ENCODE assay signal across 17 cellular contexts in genomic region chr16:56389554-56389953, GRCh38. TPM values are rescaled to one million over a fixed set of nuclear protein-coding genes. Genes with fewer than 3 reads are reported as not detected.
DNase-seq lines count a peak whose midpoint lies in the region; ATAC-seq and TF ChIP-seq lines count a peak whose summit lies in the region.
"Had no signal": no experiment of that assay in that cellular context is flagged by ENCODE, and none has a peak within 500 bp of the region (broad histone marks: within the 10 kb centered on the region; RNA-seq: fewer than 3 reads in every experiment).

No MANE protein-coding gene starts in this region.

- H3K9me3 Mint-ChIP-seq in naive thymus-derived CD8-positive, alpha-beta T cell = no peaks in the 10 kb centered on the region
- H3K9me3 Mint-ChIP-seq: activated naive CD8-positive, alpha-beta T cell treated with anti-CD3 and anti-CD28 coated beads, Interleukin-2, amount 10 ng/mL, durations not matched to agents 7 days and 5 days had no signal

- CTCF ChIA-PET in AG04449 (lab: Yijun Ruan, JAX) = interaction anchor here (1.2 to 2.4 kb wide), 3 partner anchors 12 to 312 kb away, joined by 5 to 12 read pairs (median 5); no protein-coding TSS in a partner anchor

- H3K27ac Mint-ChIP-seq in naive thymus-derived CD8-positive, alpha-beta T cell = peak overlapping the region in 1 of 10 donors; percentile 51
- H3K27ac Mint-ChIP-seq: activated CD8-positive, alpha-beta memory T cell treated with anti-CD3 and anti-CD28 coated beads, Interleukin-2, amount 10 ng/mL, durations not matched to agents 7 days and 5 days; activated naive CD8-positive, alpha-beta T cell treated with anti-CD3 and anti-CD28 coated beads, Interleukin-2, amount 10 ng/mL, durations not matched to agents 7 days and 5 days had no signal

- H3K27me3 Mint-ChIP-seq in naive thymus-derived CD8-positive, alpha-beta T cell = no peaks in the 10 kb centered on the region
- H3K27me3 Mint-ChIP-seq: activated CD8-positive, alpha-beta memory T cell treated with anti-CD3 and anti-CD28 coated beads, Interleukin-2, amount 10 ng/mL, durations not matched to agents 7 days and 5 days; activated naive CD8-positive, alpha-beta T cell treated with anti-CD3 and anti-CD28 coated beads, Interleukin-2, amount 10 ng/mL, durations not matched to agents 7 days and 5 days had no signal

- no peak overlapping the region for H3K4me3 Mint-ChIP-seq in naive thymus-derived CD8-positive, alpha-beta T cell
- H3K4me3 Mint-ChIP-seq: activated CD8-positive, alpha-beta memory T cell treated with anti-CD3 and anti-CD28 coated beads, Interleukin-2, amount 10 ng/mL, durations not matched to agents 7 days and 5 days; activated naive CD8-positive, alpha-beta T cell treated with anti-CD3 and anti-CD28 coated beads, Interleukin-2, amount 10 ng/mL, durations not matched to agents 7 days and 5 days had no signal

- ATAC-seq in HG03520 (IDR thresholded peaks at IDR 0.05; ENCODE audit: unreplicated experiment) = no peak
- ATAC-seq in naive thymus-derived CD8-positive, alpha-beta T cell = no peak
- ATAC-seq: activated CD8-positive, alpha-beta memory T cell treated with anti-CD3 and anti-CD28 coated beads, Interleukin-2, amount 10 ng/mL, durations not matched to agents 7 days and 5 days; heart right ventricle had no signal

- TF ChIP-seq CTCF in AG04449 (IDR thresholded peaks at IDR 0.05; ENCODE audit: insufficient read depth, low read length, missing control alignments) = no peak

- POLR2A ChIA-PET in AG04449 (lab: Yijun Ruan, JAX) = interaction anchor here (0.6 to 1.0 kb wide), 2 partner anchors 12 to 217 kb away, joined by 3 read pairs; no protein-coding TSS in a partner anchor
- POLR2A ChIA-PET in naive thymus-derived CD8-positive, alpha-beta T cell (lab: Charles Lee) = no interaction called here

- no peak overlapping the region for H3K4me3 ChIP-seq in AG04449 (ENCODE audit: low read depth, low read length)
- H3K4me3 ChIP-seq: dorsolateral prefrontal cortex, heart right ventricle had no signal

- H3K4me1 Mint-ChIP-seq in naive thymus-derived CD8-positive, alpha-beta T cell = peaks cover 0 to 13% (median 5%) of the 10 kb centered on the region in 4 donors

- DNase-seq in AG04449 (ENCODE audit: low read depth, low spot score) (peak; percentile 97), HS-5 (ENCODE audit: low read depth) (peak; percentile 98), astrocyte of the hippocampus (ENCODE audit: low read depth, low spot score) (peak; percentile 84), iris pigment epithelial cell (ENCODE audit: low read depth) (peak; percentile 100), NCI-H1694 treated with DMSO at 0.1 percent for 48 hours (lab: John Stamatoyannopoulos, UW) (no peak)
- no peak for DNase-seq in activated CD4-positive, alpha-beta T cell treated with anti-CD3 and anti-CD28 coated beads for 1 hour
- no peak for DNase-seq in naive thymus-derived CD8-positive, alpha-beta T cell
- DNase-seq: activated CD8-positive, alpha-beta memory T cell treated with anti-CD3 and anti-CD28 coated beads, Interleukin-2, amount 10 ng/mL, durations not matched to agents 7 days and 5 days; activated naive CD8-positive, alpha-beta T cell treated with anti-CD3 and anti-CD28 coated beads, Interleukin-2, amount 10 ng/mL, durations not matched to agents 7 days and 5 days; C1 segment of cervical spinal cord; dorsolateral prefrontal cortex; GDM1; heart right ventricle; NCI-H1092; NCI-H446; T-helper 9 cell had no signal

- peaks cover 26 to 95% (median 39%) of the 10 kb centered on the region in 3 donors for H3K36me3 Mint-ChIP-seq in naive thymus-derived CD8-positive, alpha-beta T cell

RNA-seq across cellular contexts. Expression of gene AMFR, which starts 35.8 kb away (rescaled TPM):
- 10 to 100 TPM; 74.0 to 83.0 TPM for total RNA-seq in naive thymus-derived CD8-positive, alpha-beta T cell
- polyA plus RNA-seq in naive thymus-derived CD8-positive, alpha-beta T cell = 10 to 100 TPM; 24.2 to 38.4 (median 36.2) TPM

Comparison
In these comparisons a context has a peak if more than half of its experiments do, and no peak if none do; other contexts are left out.
1. DNase-seq: peak in AG04449 (single experiment), HS-5 (single experiment), astrocyte of the hippocampus (single experiment) and iris pigment epithelial cell (single experiment); none in activated CD4-positive, alpha-beta T cell treated with anti-CD3 and anti-CD28 coated beads for 1 hour (single experiment), naive thymus-derived CD8-positive, alpha-beta T cell (0 of 10) and NCI-H1694 treated with DMSO at 0.1 percent for 48 hours (single experiment).